In genomic region chr3:157131861-157132260, GRCh38 we compare ENCODE assay signal across 12 cellular contexts. TPM values are rescaled to one million over a fixed set of nuclear protein-coding genes. Genes with fewer than 3 reads are reported as not detected.
DNase-seq lines count a peak whose midpoint lies in the region; ATAC-seq and TF ChIP-seq lines count a peak whose summit lies in the region.
"Had no signal": no experiment of that assay in that cellular context is flagged by ENCODE, and none has a peak within 500 bp of the region (broad histone marks: within the 10 kb centered on the region; RNA-seq: fewer than 3 reads in every experiment).

No MANE protein-coding gene starts in this region.

- POLR2A ChIA-PET in activated CD4-positive, alpha-beta memory T cell treated with anti-CD3 and anti-CD28 coated beads, Interleukin-2, amount 10 ng/mL, durations not matched to agents 7 days and 5 days (lab: Charles Lee), result interaction anchor here (1.1 to 13.9 kb wide), 11 partner anchors 12 to 577 kb away, joined by 3 to 381 read pairs (median 5); partner anchors contain the start of genes CCNL1, SSR3 and TIPARP

- H3K27me3 Mint-ChIP-seq in activated naive CD4-positive, alpha-beta T cell treated with anti-CD3 and anti-CD28 coated beads for 36 hours (ENCODE audit: low read depth), result no peaks in the 10 kb centered on the region
- no peaks in the 10 kb centered on the region for H3K27me3 Mint-ChIP-seq in activated CD4-positive, alpha-beta memory T cell treated with anti-CD3 and anti-CD28 coated beads, Interleukin-2, amount 10 ng/mL, durations not matched to agents 7 days and 5 days

- intact Hi-C loops in activated naive CD4-positive, alpha-beta T cell treated with anti-CD3 and anti-CD28 coated beads for 36 hours (cut with micrococcal nuclease), result loop anchor here (10.0 kb wide), 1 partner anchor 157 kb away; no protein-coding TSS in a partner anchor
- intact Hi-C loops in tibial artery (cut with DNase I; ENCODE audit: low total_unique reads), result loop anchor here (5.0 to 10.0 kb wide), 2 partner anchors 307 to 580 kb away; partner anchors contain the start of gene LEKR1
- intact Hi-C loops in gastrocnemius medialis (cut with DNase I; ENCODE audit: low total_unique reads), result loop anchor here (10.0 kb wide), 1 partner anchor 187 kb away; no protein-coding TSS in a partner anchor

- H3K27me3 ChIP-seq in foreskin keratinocyte (no peaks in the 10 kb centered on the region), tibial artery (no peaks in the 10 kb centered on the region), gastrocnemius medialis (no peaks in the 10 kb centered on the region)

- CTCF ChIA-PET in activated naive CD4-positive, alpha-beta T cell treated with anti-CD3 and anti-CD28 coated beads for 36 hours (lab: Charles Lee), result interaction anchor here (0.9 to 4.9 kb wide), 7 partner anchors 16 to 575 kb away, joined by 3 to 54 read pairs (median 5); no protein-coding TSS in a partner anchor
- CTCF ChIA-PET in activated CD4-positive, alpha-beta memory T cell treated with anti-CD3 and anti-CD28 coated beads, Interleukin-2, amount 10 ng/mL, durations not matched to agents 7 days and 5 days (lab: Charles Lee), result interaction anchor here (0.9 to 6.4 kb wide), 7 partner anchors 11 to 622 kb away, joined by 4 to 84 read pairs (median 6); partner anchors contain the start of gene TIPARP

- ATAC-seq in foreskin keratinocyte (peak; percentile 28), HG02623 (IDR thresholded peaks at IDR 0.05; ENCODE audit: unreplicated experiment) (no peak), gastrocnemius medialis (no peak)

- H3K4me3 Mint-ChIP-seq in activated naive CD4-positive, alpha-beta T cell treated with anti-CD3 and anti-CD28 coated beads for 36 hours, result no peak overlapping the region
- no peak overlapping the region for H3K4me3 Mint-ChIP-seq in activated CD4-positive, alpha-beta memory T cell treated with anti-CD3 and anti-CD28 coated beads, Interleukin-2, amount 10 ng/mL, durations not matched to agents 7 days and 5 days

- peaks cover 48% of the 10 kb centered on the region for H3K4me1 Mint-ChIP-seq in activated naive CD4-positive, alpha-beta T cell treated with anti-CD3 and anti-CD28 coated beads for 36 hours (ENCODE audit: low read depth)
- peaks cover 95% of the 10 kb centered on the region for H3K4me1 Mint-ChIP-seq in activated CD4-positive, alpha-beta memory T cell treated with anti-CD3 and anti-CD28 coated beads, Interleukin-2, amount 10 ng/mL, durations not matched to agents 7 days and 5 days

- H3K27ac ChIP-seq in foreskin keratinocyte (peak overlapping the region; percentile 100), tibial artery (peak overlapping the region; percentile 72 to 87), gastrocnemius medialis (peak overlapping the region in 2 of 4 donors; percentile 70 to 86)

- H3K4me3 ChIP-seq in tibial artery (no peak overlapping the region), gastrocnemius medialis (no peak overlapping the region)
- H3K4me3 ChIP-seq: HAP-1 had no signal

- H3K36me3 ChIP-seq in tibial artery (no peaks in the 10 kb centered on the region), gastrocnemius medialis (no peaks in the 10 kb centered on the region)
- H3K36me3 ChIP-seq: HAP-1 had no signal

- DNase-seq in activated naive CD4-positive, alpha-beta T cell treated with anti-CD3 and anti-CD28 coated beads for 36 hours, result no peak
- DNase-seq in activated naive CD4-positive, alpha-beta T cell treated with Interleukin-2 at 50 U/mL for 16 hours, result no peak
- DNase-seq in activated CD4-positive, alpha-beta memory T cell treated with anti-CD3 and anti-CD28 coated beads, Interleukin-2, amount 10 ng/mL, durations not matched to agents 7 days and 5 days, result no peak
- peak; percentile 74 to 90 for DNase-seq in foreskin keratinocyte
- DNase-seq in tibial artery, result no peak
- no peak for DNase-seq in gastrocnemius medialis
- no peak for DNase-seq in activated effector memory CD4-positive, alpha-beta T cell treated with anti-CD3 and anti-CD28 coated beads, Interleukin-2, amount 50 U/mL, for 16 hours
- DNase-seq: MM.1S, NCI-H510A treated with DMSO at 0.1 percent for 48 hours, retina had no signal

- TF ChIP-seq CTCF in foreskin keratinocyte (conservative IDR thresholded peaks at IDR 0.05), result no peak
- TF ChIP-seq CTCF in tibial artery (IDR thresholded peaks at IDR 0.05), result no peak
- TF ChIP-seq CTCF in gastrocnemius medialis (IDR thresholded peaks at IDR 0.05 in 4 of 5, conservative IDR thresholded peaks at IDR 0.05 in 1 of 5), result no peak

- in situ Hi-C loops in gastrocnemius medialis (cut with MboI; ENCODE audit: low sequenced_read_pairs in 4 of 4), result loop anchor here in 3 of 4 donors (10.0 kb wide), 2 partner anchors 47 to 457 kb away; partner anchors contain the start of gene TIPARP (in 2 of the 3)

- H3K4me1 ChIP-seq in foreskin keratinocyte (peaks cover 69% of the 10 kb centered on the region), tibial artery (peaks cover 0 to 67% (median 50%) of the 10 kb centered on the region in 4 donors), gastrocnemius medialis (peaks cover 65 to 90% of the 10 kb centered on the region in 2 donors)

- H3K27ac Mint-ChIP-seq in activated naive CD4-positive, alpha-beta T cell treated with anti-CD3 and anti-CD28 coated beads for 36 hours, result peak overlapping the region; percentile 46
- H3K27ac Mint-ChIP-seq in activated CD4-positive, alpha-beta memory T cell treated with anti-CD3 and anti-CD28 coated beads, Interleukin-2, amount 10 ng/mL, durations not matched to agents 7 days and 5 days, result peak overlapping the region; percentile 99

- no peaks in the 10 kb centered on the region for H3K36me3 Mint-ChIP-seq in activated naive CD4-positive, alpha-beta T cell treated with anti-CD3 and anti-CD28 coated beads for 36 hours (ENCODE audit: low read depth)
- H3K36me3 Mint-ChIP-seq in activated CD4-positive, alpha-beta memory T cell treated with anti-CD3 and anti-CD28 coated beads, Interleukin-2, amount 10 ng/mL, durations not matched to agents 7 days and 5 days (ENCODE audit: low read depth), result peaks cover 3% of the 10 kb centered on the region

- no peak for TF ChIP-seq POLR2A in gastrocnemius medialis (IDR thresholded peaks at IDR 0.05)

- H3K9me3 ChIP-seq in tibial artery (no peaks in the 10 kb centered on the region), gastrocnemius medialis (no peaks in the 10 kb centered on the region)
- H3K9me3 ChIP-seq: HAP-1 had no signal

- H3K9me3 Mint-ChIP-seq in activated naive CD4-positive, alpha-beta T cell treated with anti-CD3 and anti-CD28 coated beads for 36 hours, result no peaks in the 10 kb centered on the region
- H3K9me3 Mint-ChIP-seq in activated CD4-positive, alpha-beta memory T cell treated with anti-CD3 and anti-CD28 coated beads, Interleukin-2, amount 10 ng/mL, durations not matched to agents 7 days and 5 days, result no peaks in the 10 kb centered on the region

RNA-seq across cellular contexts. Expression of gene CCNL1, which starts 28.1 kb away (rescaled TPM):
- 100 to 1,000 TPM; 206 to 214 TPM for total RNA-seq in activated naive CD4-positive, alpha-beta T cell treated with anti-CD3 and anti-CD28 coated beads for 36 hours
- total RNA-seq in activated CD4-positive, alpha-beta memory T cell treated with anti-CD3 and anti-CD28 coated beads, Interleukin-2, amount 10 ng/mL, durations not matched to agents 7 days and 5 days, result 100 to 1,000 TPM; 223 to 249 TPM
- 59.0 and 65.0 TPM in 2 replicates for total RNA-seq in foreskin keratinocyte
- 21.4 and 23.7 TPM in 2 replicates for polyA plus RNA-seq in foreskin keratinocyte
- total RNA-seq in gastrocnemius medialis, result 100 to 1,000 TPM in 1 of 4 donors, 10 to 100 TPM in 3; 34.3 to 110 (median 41.3) TPM

Comparison
In these comparisons a context has a peak if more than half of its experiments do, and no peak if none do; other contexts are left out.
1. DNase-seq: peak in foreskin keratinocyte (2 of 2); none in activated naive CD4-positive, alpha-beta T cell treated with anti-CD3 and anti-CD28 coated beads for 36 hours (single experiment), activated naive CD4-positive, alpha-beta T cell treated with Interleukin-2 at 50 U/mL for 16 hours (single experiment), activated CD4-positive, alpha-beta memory T cell treated with anti-CD3 and anti-CD28 coated beads, Interleukin-2, amount 10 ng/mL, durations not matched to agents 7 days and 5 days (single experiment), tibial artery (0 of 2), gastrocnemius medialis (0 of 2) and activated effector memory CD4-positive, alpha-beta T cell treated with anti-CD3 and anti-CD28 coated beads, Interleukin-2, amount 50 U/mL, for 16 hours (single experiment).